Comparison of ENCODE assay signal across 10 cellular contexts in the genomic region with DNA sequence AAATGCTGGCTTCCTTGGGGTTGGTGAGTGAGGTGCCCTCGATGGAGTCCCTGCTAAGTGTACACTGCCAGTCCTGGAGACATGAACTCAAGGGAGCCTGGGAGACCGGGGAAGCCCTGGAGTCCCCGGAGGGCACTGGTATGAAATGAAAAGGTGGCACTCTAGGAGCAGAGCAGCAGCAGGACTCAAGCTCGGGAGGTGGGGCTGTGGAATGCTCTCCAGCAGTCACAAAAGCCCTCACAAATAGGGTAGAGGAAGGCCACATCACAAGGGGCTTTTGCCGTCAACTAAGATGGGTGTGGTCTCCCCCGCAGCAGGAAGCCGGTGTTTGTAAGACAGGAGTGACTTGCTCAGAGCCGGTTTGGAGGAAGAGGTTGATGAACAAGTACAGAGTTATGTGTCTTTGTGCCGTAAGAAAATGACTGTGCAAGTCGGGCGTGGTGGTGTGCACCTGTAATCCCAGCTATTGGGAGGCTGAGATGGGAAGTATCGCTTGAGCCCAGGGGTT. TPM values are rescaled to one million over a fixed set of nuclear protein-coding genes. Genes with fewer than 3 reads are reported as not detected.
DNase-seq lines count a peak whose midpoint lies in the region; ATAC-seq, FAIRE-seq and TF ChIP-seq lines count a peak whose summit lies in the region.
"Had no signal": no experiment of that assay in that cellular context is flagged by ENCODE, and none has a peak within 500 bp of the region (broad histone marks: within the 10 kb centered on the region; RNA-seq: fewer than 3 reads in every experiment).

No MANE protein-coding gene starts in this region.

- H3F3A ChIP-seq in GM23248 (ENCODE audit: insufficient read depth), result no peaks in the 10 kb centered on the region

- H2AFZ ChIP-seq in GM23248, result no peak overlapping the region
- H2AFZ ChIP-seq in K562 (ENCODE audit: low read depth, low read length), result no peak overlapping the region

- peak; percentile 39 for ATAC-seq in K562

- TF ChIP-seq EP300 in K562 (IDR thresholded peaks at IDR 0.05; ENCODE audit: low read length), result no peak

- no peak overlapping the region for H3K4me3 ChIP-seq in GM23248
- no peak overlapping the region for H3K4me3 ChIP-seq in K562
- H3K4me3 ChIP-seq in small intestine (ENCODE audit: low read depth in 1 of 2, low read length in 2 of 2), result no peak overlapping the region

- H3K27me3 ChIP-seq in GM23248 (replicated peaks; ENCODE audit: insufficient read depth) (no peaks in the 10 kb centered on the region), K562 (ENCODE audit: control insufficient read depth in 2 of 2, insufficient read depth in 2 of 2, low read length in 2 of 2) (peaks cover 36 to 38% of the 10 kb centered on the region in 2 experiments), small intestine (ENCODE audit: control insufficient read depth in 2 of 2, insufficient read depth in 2 of 2, low read length in 2 of 2) (no peaks in the 10 kb centered on the region)

- H3K4me1 ChIP-seq in GM23248 (ENCODE audit: insufficient read depth) (no peaks in the 10 kb centered on the region), K562 (replicated peaks in 1 of 2; ENCODE audit: control insufficient read depth in 2 of 2, insufficient read depth in 2 of 2, low read length in 2 of 2) (no peaks in the 10 kb centered on the region), small intestine (ENCODE audit: control insufficient read depth in 2 of 2, insufficient read depth in 1 of 2, low read depth in 1 of 2, low read length in 1 of 2) (no peaks in the 10 kb centered on the region)

- H3K9ac ChIP-seq in GM23248 (no peak overlapping the region), K562 (ENCODE audit: insufficient read depth in 1 of 2, low read depth in 2 of 2, low read length in 2 of 2) (no peak overlapping the region)

- 35 to 37% methylated on average over 12 of the region's 12 CpGs for WGBS in GM23248 (ENCODE audit: low coverage in 1 of 2, low lambda C conversion rate in 2 of 2, missing lambda C conversion rate in 2 of 2), 2 experiments
- WGBS in K562 (ENCODE audit: insufficient coverage, low coverage, missing lambda C conversion rate), result 1% methylated on average over 12 of the region's 12 CpGs
- 33 to 45% (median 34%) methylated on average over 12 of the region's 12 CpGs for WGBS in small intestine, 3 donors

- H3K9me3 ChIP-seq in GM23248 (ENCODE audit: low read depth), result no peaks in the 10 kb centered on the region
- H3K9me3 ChIP-seq in K562 (replicated peaks; ENCODE audit: control insufficient read depth, insufficient read depth, low read depth, low read length), result no peaks in the 10 kb centered on the region
- H3K9me3 ChIP-seq in small intestine (ENCODE audit: control insufficient read depth, low read depth), result no peaks in the 10 kb centered on the region

- H3K9me1 ChIP-seq in K562 (ENCODE audit: control insufficient read depth, insufficient read depth, low read length), result no peaks in the 10 kb centered on the region

- FAIRE-seq in K562 (lab: Jason Lieb, UNC) (no peak), small intestine (lab: Jason Lieb, UNC) (no peak)

- no peak for TF ChIP-seq POLR2A in K562 (conservative IDR thresholded peaks at IDR 0.05)

- DNase-seq in GM23248, result peak; percentile 15
- peak; percentile 40 for DNase-seq in activated CD4-positive, alpha-beta T cell treated with anti-CD3 and anti-CD28 coated beads for 1 hour
- no peak for DNase-seq in K562 (ENCODE audit: extremely low read depth in 1 of 4, low spot score in 3 of 4)
- DNase-seq in stimulated activated CD4-positive, alpha-beta T cell treated with anti-CD3 and anti-CD28 coated beads, Interleukin-1b, Interleukin-23, amount 100 ng/mL, for 4 hours (ENCODE audit: low read depth in 2 of 2), result peak; percentile 34 to 40
- no peak for DNase-seq in small intestine
- DNase-seq in retina, result no peak
- no peak for DNase-seq in NCI-H2029 (lab: John Stamatoyannopoulos, UW)
- no peak for DNase-seq in RPMI8226
- DNase-seq: NCI-H1048, T1000 had no signal

- POLR2A ChIA-PET in K562 (lab: Yijun Ruan, JAX), result interaction anchor here (1.0 to 1.3 kb wide), 2 partner anchors 10 to 16 kb away, joined by 3 read pairs; no protein-coding TSS in a partner anchor

- no peaks in the 10 kb centered on the region for H3K36me3 ChIP-seq in GM23248 (ENCODE audit: low read depth)
- H3K36me3 ChIP-seq in K562 (ENCODE audit: control insufficient read depth, insufficient read depth, low read length), result no peaks in the 10 kb centered on the region
- no peaks in the 10 kb centered on the region for H3K36me3 ChIP-seq in small intestine (ENCODE audit: control insufficient read depth in 2 of 2, insufficient read depth in 2 of 2, low read length in 2 of 2)

- H4K20me1 ChIP-seq in GM23248 (ENCODE audit: insufficient read depth) (no peaks in the 10 kb centered on the region), K562 (replicated peaks; ENCODE audit: control insufficient read depth, insufficient read depth, low read length) (peaks cover 3% of the 10 kb centered on the region; the same call in 1 of the 2 replicates)

- no peaks in the 10 kb centered on the region for H3K9me2 ChIP-seq in GM23248 (ENCODE audit: insufficient read depth)

- H3K4me2 ChIP-seq in GM23248 (ENCODE audit: unreplicated experiment) (no peak overlapping the region), K562 (ENCODE audit: insufficient read depth, low read length) (no peak overlapping the region)

- intact Hi-C loops in K562 (cut with micrococcal nuclease), result no loop called here

- BruUV-seq in K562 (replicated peaks; lab: Mats Ljungman, UMichigan), result no TSS peak

- TF ChIP-seq CTCF in K562 (IDR thresholded peaks at IDR 0.05 in 2 of 3, conservative IDR thresholded peaks at IDR 0.05 in 1 of 3; ENCODE audit: insufficient read depth in 2 of 3, low read depth in 1 of 3, low read length in 3 of 3), result no peak

- no peak for TF ChIP-seq RAD21 in K562 (CRISPR knock-in tag; conservative IDR thresholded peaks at IDR 0.05 in 1 of 2, IDR thresholded peaks at IDR 0.05 in 1 of 2)

- in situ Hi-C loops in GM23248 (cut with MboI) (no loop called here), K562 (cut with MboI) (no loop called here)

- H3K79me2 ChIP-seq in GM23248 (ENCODE audit: insufficient read depth), result no peaks in the 10 kb centered on the region
- H3K79me2 ChIP-seq in K562 (ENCODE audit: control insufficient read depth, insufficient read depth, low read length), result no peaks in the 10 kb centered on the region

- CTCF ChIA-PET in K562 (lab: Yijun Ruan, JAX; ENCODE audit: low intra/inter-chr PET ratio), result no interaction called here

- H3K27ac ChIP-seq in GM23248 (no peak overlapping the region), K562 (ENCODE audit: extremely low read depth, low read depth, low read length) (no peak overlapping the region), small intestine (ENCODE audit: low read depth in 1 of 2, low read length in 1 of 2) (no peak overlapping the region)

TF ChIP-seq in K562, 482 proteins besides CTCF, POLR2A, EP300 and RAD21 (continues in another document):
- TF ChIP-seq TCF7 (IDR thresholded peaks at IDR 0.05; ENCODE audit: borderline replicate concordance) (no peak), PCBP1 (IDR thresholded peaks at IDR 0.05; ENCODE audit: low read depth, low read length, poor library complexity, severe bottlenecking) (no peak), KDM5B (IDR thresholded peaks at IDR 0.05; ENCODE audit: insufficient replicate concordance, low read depth, low read length) (no peak), ZNF224 (CRISPR knock-in tag; IDR thresholded peaks at IDR 0.05) (no peak), HDAC8 (tag; IDR thresholded peaks at IDR 0.05) (no peak), ZNF79 (CRISPR knock-in tag; IDR thresholded peaks at IDR 0.05; ENCODE audit: low read depth) (no peak)
- TF ChIP-seq, protein P1, sequence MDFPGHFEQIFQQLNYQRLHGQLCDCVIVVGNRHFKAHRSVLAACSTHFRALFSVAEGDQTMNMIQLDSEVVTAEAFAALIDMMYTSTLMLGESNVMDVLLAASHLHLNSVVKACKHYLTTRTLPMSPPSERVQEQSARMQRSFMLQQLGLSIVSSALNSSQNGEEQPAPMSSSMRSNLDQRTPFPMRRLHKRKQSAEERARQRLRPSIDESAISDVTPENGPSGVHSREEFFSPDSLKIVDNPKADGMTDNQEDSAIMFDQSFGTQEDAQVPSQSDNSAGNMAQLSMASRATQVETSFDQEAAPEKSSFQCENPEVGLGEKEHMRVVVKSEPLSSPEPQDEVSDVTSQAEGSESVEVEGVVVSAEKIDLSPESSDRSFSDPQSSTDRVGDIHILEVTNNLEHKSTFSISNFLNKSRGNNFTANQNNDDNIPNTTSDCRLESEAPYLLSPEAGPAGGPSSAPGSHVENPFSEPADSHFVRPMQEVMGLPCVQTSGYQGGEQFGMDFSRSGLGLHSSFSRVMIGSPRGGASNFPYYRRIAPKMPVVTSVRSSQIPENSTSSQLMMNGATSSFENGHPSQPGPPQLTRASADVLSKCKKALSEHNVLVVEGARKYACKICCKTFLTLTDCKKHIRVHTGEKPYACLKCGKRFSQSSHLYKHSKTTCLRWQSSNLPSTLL (IDR thresholded peaks at IDR 0.05), result no peak

RNA-seq across cellular contexts. Expression of a gene that starts 19.3 kb away (rescaled TPM):
- total RNA-seq in GM23248 (2014; rRNA removed; shearing (Covaris generic)), result 2.8 and 6.5 TPM in 2 replicates
- polyA plus RNA-seq in GM23248 (2016; fragmentation: Nextera tagmentation; extraction: Ambion mirVana) (5.1 and 5.2 TPM in 2 replicates), K562 (2011; rRNA removed) (25.3 and 31.9 TPM in 2 replicates), K562 (2014; fragmentation: Illumina TruSeq; extraction: Trizol) (40.5 and 41.0 TPM in 2 replicates), K562 (2014; fragmentation: Nextera tagmentation; extraction: Ambion mirVana) (1 to 10 TPM; 6.2 to 9.8 TPM), K562 (2014; rRNA removed) (32.5 and 38.1 TPM in 2 replicates), small intestine (1 to 10 TPM; 2.5 to 5.7 (median 3.5) TPM)
- total RNA-seq in K562 (2011; cell fraction: chromatin; rRNA removed; ENCODE audit: low replicate concordance), result 22.4 and 34.8 TPM in 2 replicates
- total RNA-seq in K562 (2011; cell fraction: nucleolus; rRNA removed), result 21.8 and 28.7 TPM in 2 replicates
- 21.8 and 24.6 TPM in 2 replicates for total RNA-seq in K562 (2011; cell fraction: nucleoplasm; rRNA removed)
- total RNA-seq in K562 (2014; rRNA removed) (31.6 and 34.9 TPM in 2 replicates), K562 (2014; rRNA removed; fragmentation: Illumina TruSeq; extraction: Trizol) (31.0 and 31.1 TPM in 2 replicates), K562 (2015; rRNA removed; fragmentation: Illumina TruSeq; extraction: Trizol) (31.0 and 32.8 TPM in 2 replicates), K562 (2021) (31.8 and 34.9 TPM in 2 replicates)
- 17.4 and 26.8 TPM in 2 replicates for polyA plus RNA-seq in K562 (2011; cell fraction: cytosol; rRNA removed)
- 31.1 and 34.7 TPM in 2 replicates for polyA plus RNA-seq in K562 (2011; cell fraction: nucleus; rRNA removed)
- polyA plus RNA-seq in K562 (2012), result 17.8 and 24.6 TPM in 2 replicates
- 21.7 and 24.9 TPM in 2 replicates for polyA minus RNA-seq in K562 (2011; rRNA and poly(A)+ RNA removed)
- 6.5 and 13.8 TPM in 2 replicates for polyA minus RNA-seq in K562 (2011; cell fraction: cytosol; rRNA and poly(A)+ RNA removed)
- 16.0 and 17.8 TPM in 2 replicates for polyA minus RNA-seq in K562 (2011; cell fraction: nucleus; rRNA and poly(A)+ RNA removed)

Comparison
In these comparisons a context has a peak if more than half of its experiments do, and no peak if none do; other contexts are left out.
1. DNase-seq: peak in GM23248 (single experiment), activated CD4-positive, alpha-beta T cell treated with anti-CD3 and anti-CD28 coated beads for 1 hour (single experiment) and stimulated activated CD4-positive, alpha-beta T cell treated with anti-CD3 and anti-CD28 coated beads, Interleukin-1b, Interleukin-23, amount 100 ng/mL, for 4 hours (2 of 2); none in K562 (0 of 4), small intestine (single experiment), retina (single experiment), NCI-H2029 (single experiment) and RPMI8226 (single experiment).